8 cellular contexts compared by ENCODE assay signal in genomic region chr17:62807812-62808575, GRCh38. TPM values are rescaled to one million over a fixed set of nuclear protein-coding genes. Genes with fewer than 3 reads are reported as not detected.
DNase-seq lines count a peak whose midpoint lies in the region; ATAC-seq and TF ChIP-seq lines count a peak whose summit lies in the region.

MARCHF10 (minus strand) TSS chr17:62808314; CDS start chr17:62801735, 6,579 bp downstream.

- TF ChIP-seq POLR2A in body of pancreas (IDR thresholded peaks at IDR 0.05), result no peak

- TF ChIP-seq CTCF in GM20000 (IDR thresholded peaks at IDR 0.05; ENCODE audit: extremely low read depth, missing control alignments) (no peak), body of pancreas (IDR thresholded peaks at IDR 0.05) (no peak), mucosa of descending colon (IDR thresholded peaks at IDR 0.05) (no peak)

- H3K27ac ChIP-seq in body of pancreas (no peak within 1 kb of the TSS), thymus (ENCODE audit: low read depth) (no peak within 1 kb of the TSS)

- intact Hi-C loops in body of pancreas (cut with DNase I) (no loop called here), mucosa of descending colon (cut with DNase I, micrococcal nuclease) (no loop called here)

- no peaks in the 10 kb centered on the region for H3K27me3 ChIP-seq in body of pancreas
- no peaks in the 10 kb centered on the region for H3K27me3 ChIP-seq in thymus (ENCODE audit: control insufficient read depth, insufficient read depth)

- H3K4me3 ChIP-seq in body of pancreas (no peak within 1 kb of the TSS), mucosa of descending colon (no peak within 1 kb of the TSS), thymus (ENCODE audit: low read length) (peak within 1 kb of the TSS; percentile 21)

- peaks cover 10% of the 10 kb centered on the region for H3K4me1 ChIP-seq in body of pancreas
- H3K4me1 ChIP-seq in mucosa of descending colon (ENCODE audit: low read depth), result peaks cover 5% of the 10 kb centered on the region
- peaks cover 9% of the 10 kb centered on the region for H3K4me1 ChIP-seq in thymus (ENCODE audit: control insufficient read depth, insufficient read depth, low read length)

- no peaks in the 10 kb centered on the region for H3K9me3 ChIP-seq in body of pancreas
- H3K9me3 ChIP-seq in mucosa of descending colon, result no peaks in the 10 kb centered on the region
- no peaks in the 10 kb centered on the region for H3K9me3 ChIP-seq in thymus (ENCODE audit: control insufficient read depth)

- DNase-seq in GM20000 (ENCODE audit: low spot score) (peak; percentile 75), NCI-H526 treated with DMSO at 0.1 percent for 48 hours (lab: John Stamatoyannopoulos, UW) (peak; percentile 45), body of pancreas (peak; percentile 37 to 62 (median 48)), mucosa of descending colon (peak; percentile 11 to 54 (median 40)), KG1 (lab: John Stamatoyannopoulos, UW) (no peak), DMS114 treated with DMSO at 0.1 percent for 48 hours (lab: John Stamatoyannopoulos, UW; ENCODE audit: unreplicated experiment) (no peak)

- 7 to 8% methylated on average over 32 to 56 of the region's 57 CpGs for WGBS in body of pancreas, 2 donors
- WGBS in thymus, result 8% methylated on average over 57 of the region's 57 CpGs

- ATAC-seq in body of pancreas, result peak; percentile 62
- ATAC-seq in mucosa of descending colon, result peak; percentile 53
- ATAC-seq in HG03139 (IDR thresholded peaks at IDR 0.05; ENCODE audit: unreplicated experiment), result no peak

- H3K36me3 ChIP-seq in body of pancreas (replicated peaks in 1 of 2; ENCODE audit: insufficient read depth in 1 of 2, low read depth in 2 of 2), result no peaks in the 10 kb centered on the region
- no peaks in the 10 kb centered on the region for H3K36me3 ChIP-seq in mucosa of descending colon (ENCODE audit: low read depth)
- no peaks in the 10 kb centered on the region for H3K36me3 ChIP-seq in thymus (ENCODE audit: control insufficient read depth, insufficient read depth)

RNA-seq across cellular contexts. Expression of gene MARCHF10, which starts in this region (rescaled TPM):
- total RNA-seq in body of pancreas (under 1 TPM in 1 of 2 donors, not detected in 1; under 0.01 TPM), mucosa of descending colon (under 1 TPM in 1 of 3 donors, not detected in 2; 0.35 TPM)
- 1.1 TPM for polyA plus RNA-seq in thymus

Comparison
In these comparisons a context has a peak if more than half of its experiments do, and no peak if none do; other contexts are left out.
1. Peak in DNase-seq and ATAC-seq in body of pancreas; RNA of the gene not detected or under 1 TPM.
2. Peak in DNase-seq and ATAC-seq in mucosa of descending colon; RNA of the gene not detected or under 1 TPM.
3. DNase-seq: peak in GM20000 (single experiment) and NCI-H526 treated with DMSO at 0.1 percent for 48 hours (single experiment); none in KG1 (single experiment) and DMS114 treated with DMSO at 0.1 percent for 48 hours (single experiment).